ENCODE assay signal across 9 cellular contexts in genomic region chr16:85902366-85903155, GRCh38. TPM values are rescaled to one million over a fixed set of nuclear protein-coding genes. Genes with fewer than 3 reads are reported as not detected.
A peak's percentile ranks its signal among the peaks of the same experiment; 100 is the strongest.
DNase-seq lines count a peak whose midpoint lies in the region; ATAC-seq and TF ChIP-seq lines count a peak whose summit lies in the region.
"Had no signal": no experiment of that assay in that cellular context is flagged by ENCODE, and none has a peak within 500 bp of the region (broad histone marks: within the 10 kb centered on the region; RNA-seq: fewer than 3 reads in every experiment).

No MANE protein-coding gene starts in this region.

- DNase-seq in T-helper 17 cell (peak in 2 of 3 donors; percentile 13 to 24), fibroblast of pulmonary artery (ENCODE audit: low read depth) (peak; percentile 8), cortex of kidney (lab: John Stamatoyannopoulos, UW) (no peak), colonic mucosa (no peak), omental fat pad (ENCODE audit: low spot score) (no peak), sigmoid colon (no peak)

- TF ChIP-seq EP300 in sigmoid colon (IDR thresholded peaks at IDR 0.05) = no peak

- peak; percentile 69 for ATAC-seq in GM18511 (IDR thresholded peaks at IDR 0.05; ENCODE audit: unreplicated experiment)
- ATAC-seq in HG02678 (IDR thresholded peaks at IDR 0.05; ENCODE audit: unreplicated experiment) = peak; percentile 70
- peak; percentile 86 for ATAC-seq in T-helper 17 cell
- ATAC-seq in omental fat pad (ENCODE audit: low FRiP score) = no peak
- ATAC-seq: K562 had no signal

- peak overlapping the region; percentile 88 for H3K4me3 Mint-ChIP-seq in T-helper 17 cell

- H3K9ac ChIP-seq in colonic mucosa (ENCODE audit: low read depth in 2 of 2, low read length in 2 of 2) = peak overlapping the region in 1 of 2 donors; percentile 19

- H3K4me3 ChIP-seq in fibroblast of pulmonary artery (replicated peaks; ENCODE audit: low read depth, low read length) (no peak overlapping the region), colonic mucosa (no peak overlapping the region), sigmoid colon (no peak overlapping the region)
- H3K4me3 ChIP-seq: K562 had no signal

- TF ChIP-seq CTCF in fibroblast of pulmonary artery (IDR thresholded peaks at IDR 0.05; ENCODE audit: low read length, missing control alignments) (no peak), colonic mucosa (IDR thresholded peaks at IDR 0.05) (no peak), omental fat pad (IDR thresholded peaks at IDR 0.05) (no peak), sigmoid colon (IDR thresholded peaks at IDR 0.05) (no peak)

- H3K9me3 ChIP-seq in T-helper 17 cell (ENCODE audit: control insufficient read depth, low read length, poor library complexity, severe bottlenecking) (no peaks in the 10 kb centered on the region), colonic mucosa (no peaks in the 10 kb centered on the region), sigmoid colon (no peaks in the 10 kb centered on the region)

- H3K27ac ChIP-seq in colonic mucosa (no peak overlapping the region), sigmoid colon (no peak overlapping the region)

- H3K4me1 ChIP-seq in colonic mucosa = peaks cover 13% of the 10 kb centered on the region
- H3K4me1 ChIP-seq in sigmoid colon = peaks cover 0 to 15% (median 13%) of the 10 kb centered on the region in 4 donors

- peaks cover 2% of the 10 kb centered on the region for H3K36me3 Mint-ChIP-seq in T-helper 17 cell (ENCODE audit: low read depth)

- no peaks in the 10 kb centered on the region for H3K36me3 ChIP-seq in colonic mucosa
- H3K36me3 ChIP-seq in sigmoid colon = no peaks in the 10 kb centered on the region

- intact Hi-C loops in colonic mucosa (cut with DNase I) = no loop called here
- intact Hi-C loops in sigmoid colon (cut with DNase I) = no loop called here

- H3K27me3 ChIP-seq in colonic mucosa (no peaks in the 10 kb centered on the region), sigmoid colon (peaks cover 3 to 75% (median 13%) of the 10 kb centered on the region in 3 donors)

- H3K27me3 Mint-ChIP-seq in T-helper 17 cell = peaks cover 50% of the 10 kb centered on the region

- peak overlapping the region; percentile 83 for H3K27ac Mint-ChIP-seq in T-helper 17 cell

- peaks cover 27% of the 10 kb centered on the region for H3K4me1 Mint-ChIP-seq in T-helper 17 cell

- TF ChIP-seq POLR2A in sigmoid colon (IDR thresholded peaks at IDR 0.05) = no peak

- 51 to 78% methylated on average over 20 of the region's 20 CpGs for WGBS in sigmoid colon, 2 donors

RNA-seq across cellular contexts. Expression of gene IRF8, which starts 3.6 kb away (rescaled TPM):
- total RNA-seq in T-helper 17 cell (10 to 100 TPM in 1 of 2 donors, 1 to 10 TPM in 1; 5.4 to 22.8 TPM), colonic mucosa (10 to 100 TPM; 25.1 to 52.5 TPM), omental fat pad (100 to 1,000 TPM in 1 of 4 donors, 10 to 100 TPM in 3; 32.5 to 134 (median 65.8) TPM), sigmoid colon (10 to 100 TPM in 1 of 4 donors, 1 to 10 TPM in 3; 3.5 to 10.8 (median 8.5) TPM)
- 10 to 100 TPM; 18.5 to 74.0 (median 19.2) TPM for polyA plus RNA-seq in sigmoid colon

Comparison
In these comparisons a context has a peak if more than half of its experiments do, and no peak if none do; other contexts are left out.
1. DNase-seq: peak in T-helper 17 cell (2 of 3) and fibroblast of pulmonary artery (single experiment); none in cortex of kidney (single experiment), colonic mucosa (single experiment), omental fat pad (single experiment) and sigmoid colon (single experiment).